In genomic region chr18:39672171-39672570, GRCh38 we compare ENCODE assay signal across 2 cellular contexts.
TF ChIP-seq lines count a peak whose summit lies in the region.

No MANE protein-coding gene starts in this region.

TF ChIP-seq in HepG2, 621 proteins besides CTCF, POLR2A, EP300 and RAD21:
- TF ChIP-seq CEBPB (IDR thresholded peaks at IDR 0.05; ENCODE audit: borderline replicate concordance, low read depth, low read length) (peak; percentile 65), NCOA1 (CRISPR knock-in tag; IDR thresholded peaks at IDR 0.05) (no peak)

TF ChIP-seq in K562, 482 proteins besides CTCF, POLR2A, EP300 and RAD21:
- TF ChIP-seq HDAC3 (IDR thresholded peaks at IDR 0.05; ENCODE audit: borderline replicate concordance, partially characterized antibody) (no peak), CEBPB (tag; IDR thresholded peaks at IDR 0.05) (0 out of 2 replicates have a peak, but pooled peaks have one; percentile 30), CEBPG (CRISPR knock-in tag; IDR thresholded peaks at IDR 0.05) (no peak), CEBPG (tag; conservative IDR thresholded peaks at IDR 0.05 in 1 of 2, IDR thresholded peaks at IDR 0.05 in 1 of 2) (0 out of 4 replicates have a peak, but pooled peaks of 1 of the 2 experiments have one; percentile 37)
